ENCODE assay signal across 19 cellular contexts in genomic region chr20:38214871-38215788, GRCh38. TPM values are rescaled to one million over a fixed set of nuclear protein-coding genes. Genes with fewer than 3 reads are reported as not detected.
A peak's percentile ranks its signal among the peaks of the same experiment; 100 is the strongest.
DNase-seq lines count a peak whose midpoint lies in the region; ATAC-seq and TF ChIP-seq lines count a peak whose summit lies in the region.
"Had no signal": no experiment of that assay in that cellular context is flagged by ENCODE, and none has a peak within 500 bp of the region (broad histone marks: within the 10 kb centered on the region; RNA-seq: fewer than 3 reads in every experiment).

No MANE protein-coding gene starts in this region.

- no peaks in the 10 kb centered on the region for H3K27me3 ChIP-seq in left ventricle myocardium inferior (ENCODE audit: low read depth)
- H3K27me3 ChIP-seq in heart right ventricle, result no peaks in the 10 kb centered on the region
- no peaks in the 10 kb centered on the region for H3K27me3 ChIP-seq in foreskin keratinocyte
- no peaks in the 10 kb centered on the region for H3K27me3 ChIP-seq in spleen (replicated peaks in 1 of 7)
- H3K27me3 ChIP-seq in esophagus muscularis mucosa, result no peaks in the 10 kb centered on the region
- H3K27me3 ChIP-seq: ovary, stomach, vagina had no signal

- intact Hi-C loops in left ventricle myocardium inferior (cut with micrococcal nuclease), result no loop called here
- intact Hi-C loops in heart right ventricle (cut with DNase I), result loop anchor here in 4 of 10 donors (5.0 to 10.0 kb wide), 5 partner anchors 38 to 650 kb away; partner anchors contain the start of genes TGM2 (in 1 of the 4) and VSTM2L (in 1 of the 4)
- intact Hi-C loops in spleen (cut with DNase I; ENCODE audit: low total_unique reads), result no loop called here
- intact Hi-C loops in esophagus muscularis mucosa (cut with DNase I), result no loop called here

- H3K4me3 ChIP-seq in left ventricle myocardium inferior (no peak overlapping the region), heart right ventricle (no peak overlapping the region), spleen (no peak overlapping the region), esophagus muscularis mucosa (no peak overlapping the region)
- H3K4me3 ChIP-seq: ovary, stomach, vagina had no signal

- 81 to 83% methylated on average over 27 of the region's 27 CpGs for WGBS in heart right ventricle, 2 donors
- 81 to 86% (median 81%) methylated on average over 26 to 27 of the region's 27 CpGs for WGBS in spleen, 5 donors
- 78% methylated on average over 24 of the region's 27 CpGs for WGBS in esophagus muscularis mucosa

- H3K27ac ChIP-seq in left ventricle myocardium inferior (replicated peaks), result peak overlapping the region; percentile 8
- no peak overlapping the region for H3K27ac ChIP-seq in heart right ventricle
- H3K27ac ChIP-seq in foreskin keratinocyte, result no peak overlapping the region
- no peak overlapping the region for H3K27ac ChIP-seq in spleen
- H3K27ac ChIP-seq in esophagus muscularis mucosa (replicated peaks in 1 of 4), result no peak overlapping the region
- H3K27ac ChIP-seq: KMS-11, ovary, stomach, vagina had no signal

- H3K27me3 Mint-ChIP-seq in WTC11 (ENCODE audit: low read depth), result no peaks in the 10 kb centered on the region
- H3K27me3 Mint-ChIP-seq: activated naive CD4-positive, alpha-beta T cell treated with anti-CD3 and anti-CD28 coated beads, Interleukin-2, amount 50 U/mL, for 24 hours had no signal

- H3K4me3 Mint-ChIP-seq in WTC11, result no peak overlapping the region
- H3K4me3 Mint-ChIP-seq: activated naive CD4-positive, alpha-beta T cell treated with anti-CD3 and anti-CD28 coated beads, Interleukin-2, amount 50 U/mL, for 24 hours had no signal

- CTCF ChIA-PET in WTC11 (lab: Charles Lee), result interaction anchor here (0.8 to 9.8 kb wide), 9 partner anchors 10 to 158 kb away, joined by 3 to 134 read pairs (median 4); no protein-coding TSS in a partner anchor

- POLR2A ChIA-PET in WTC11 (lab: Charles Lee), result no interaction called here

- H3K27ac Mint-ChIP-seq in WTC11, result no peak overlapping the region
- H3K27ac Mint-ChIP-seq: activated naive CD4-positive, alpha-beta T cell treated with anti-CD3 and anti-CD28 coated beads, Interleukin-2, amount 50 U/mL, for 24 hours had no signal

- H3K4me1 ChIP-seq in left ventricle myocardium inferior, result peaks cover 23% of the 10 kb centered on the region
- peaks cover 0 to 39% (median 13%) of the 10 kb centered on the region in 9 donors for H3K4me1 ChIP-seq in heart right ventricle
- H3K4me1 ChIP-seq in foreskin keratinocyte, result peaks cover 16% of the 10 kb centered on the region
- peaks cover 0 to 9% (median 0%) of the 10 kb centered on the region in 6 donors for H3K4me1 ChIP-seq in spleen
- peaks cover 0 to 9% (median 6%) of the 10 kb centered on the region in 4 donors for H3K4me1 ChIP-seq in esophagus muscularis mucosa

- no peak for TF ChIP-seq EP300 in esophagus muscularis mucosa (IDR thresholded peaks at IDR 0.05)

- TF ChIP-seq POLR2A in spleen (IDR thresholded peaks at IDR 0.05), result no peak
- no peak for TF ChIP-seq POLR2A in esophagus muscularis mucosa (IDR thresholded peaks at IDR 0.05; ENCODE audit: low read depth)

- peaks cover 2% of the 10 kb centered on the region; the same call in 1 of the 2 replicates for H3K4me1 Mint-ChIP-seq in WTC11
- H3K4me1 Mint-ChIP-seq: activated naive CD4-positive, alpha-beta T cell treated with anti-CD3 and anti-CD28 coated beads, Interleukin-2, amount 50 U/mL, for 24 hours had no signal

- H3K36me3 Mint-ChIP-seq in WTC11, result no peaks in the 10 kb centered on the region
- H3K36me3 Mint-ChIP-seq: activated naive CD4-positive, alpha-beta T cell treated with anti-CD3 and anti-CD28 coated beads, Interleukin-2, amount 50 U/mL, for 24 hours had no signal

- TF ChIP-seq CTCF in left ventricle myocardium inferior (IDR thresholded peaks at IDR 0.05; ENCODE audit: borderline replicate concordance) (no peak), heart right ventricle (IDR thresholded peaks at IDR 0.05) (no peak), WTC11 (IDR thresholded peaks at IDR 0.05) (no peak), foreskin keratinocyte (conservative IDR thresholded peaks at IDR 0.05) (peak; percentile 16), spleen (IDR thresholded peaks at IDR 0.05 in 8 of 11, conservative IDR thresholded peaks at IDR 0.05 in 3 of 11) (no peak), esophagus muscularis mucosa (IDR thresholded peaks at IDR 0.05) (no peak)

- H3K9me3 ChIP-seq in left ventricle myocardium inferior (replicated peaks), result no peaks in the 10 kb centered on the region
- no peaks in the 10 kb centered on the region for H3K9me3 ChIP-seq in heart right ventricle
- no peaks in the 10 kb centered on the region for H3K9me3 ChIP-seq in spleen
- H3K9me3 ChIP-seq in esophagus muscularis mucosa, result no peaks in the 10 kb centered on the region
- H3K9me3 ChIP-seq: ovary, stomach, vagina had no signal

- H3K36me3 ChIP-seq in left ventricle myocardium inferior (no peaks in the 10 kb centered on the region), heart right ventricle (peaks cover 0 to 5% (median 0%) of the 10 kb centered on the region in 9 donors), spleen (no peaks in the 10 kb centered on the region), esophagus muscularis mucosa (peaks cover 0 to 25% (median 4%) of the 10 kb centered on the region in 4 donors)
- H3K36me3 ChIP-seq: ovary, vagina had no signal

- ATAC-seq in heart right ventricle (no peak), WTC11 (peak; percentile 41), foreskin keratinocyte (no peak), left lobe of liver (no peak)

- no peak for DNase-seq in left ventricle myocardium inferior
- DNase-seq in heart right ventricle, result no peak
- DNase-seq in WTC11 (ENCODE audit: low spot score), result no peak
- DNase-seq in foreskin keratinocyte, result no peak
- DNase-seq in spleen, result peak; percentile 52
- DNase-seq in esophagus muscularis mucosa (ENCODE audit: extremely low spot score), result no peak
- DNase-seq in NCI-H345 (lab: John Stamatoyannopoulos, UW), result no peak
- no peak for DNase-seq in left lobe of liver (ENCODE audit: low spot score)
- DNase-seq: activated CD4-positive, alpha-beta T cell treated with anti-CD3 and anti-CD28 coated beads for 4 hours; COR-L47; effector CD8-positive, alpha-beta T cell; GF-D8; NCI-H2227 treated with DMSO at 0.1 percent for 48 hours; ovary; stomach had no signal

- H3K9me3 Mint-ChIP-seq in WTC11, result no peaks in the 10 kb centered on the region
- H3K9me3 Mint-ChIP-seq: activated naive CD4-positive, alpha-beta T cell treated with anti-CD3 and anti-CD28 coated beads, Interleukin-2, amount 50 U/mL, for 24 hours had no signal

TF ChIP-seq in WTC11, 78 proteins besides CTCF, POLR2A, EP300 and RAD21:
- TF ChIP-seq NR1H2 (CRISPR knock-in tag; IDR thresholded peaks at IDR 0.05), result no peak
- no peak for TF ChIP-seq ZNF416 (CRISPR knock-in tag; IDR thresholded peaks at IDR 0.05)
- TF ChIP-seq ZNF396 (CRISPR knock-in tag; IDR thresholded peaks at IDR 0.05; ENCODE audit: borderline replicate concordance), result no peak
- TF ChIP-seq HMGXB4 (CRISPR knock-in tag; IDR thresholded peaks at IDR 0.05), result no peak
- TF ChIP-seq NFE2L1 (CRISPR knock-in tag; IDR thresholded peaks at IDR 0.05), result no peak
TF ChIP-seq in WTC11: peak in this region for 0.

RNA-seq across cellular contexts. Expression of gene KIAA1755, which starts 45.4 kb away (rescaled TPM):
- total RNA-seq in left ventricle myocardium inferior, result 7.1 TPM
- total RNA-seq in heart right ventricle, result 1 to 10 TPM; 2.7 to 7.7 (median 5.2) TPM
- 1 to 10 TPM; 2.9 to 6.2 TPM for polyA plus RNA-seq in heart right ventricle
- total RNA-seq in WTC11 (2021), result 0.16 to 0.50 TPM (median 0.27 TPM) in 3 replicates
- 0.07 and 0.10 TPM in 2 replicates for total RNA-seq in foreskin keratinocyte
- polyA plus RNA-seq in foreskin keratinocyte, result 0.04 and 0.06 TPM in 2 replicates
- total RNA-seq in spleen, result 1 to 10 TPM in 6 of 7 donors, under 1 TPM in 1; 0.51 to 5.3 (median 3.5) TPM
- 1 to 10 TPM; 4.6 to 7.3 (median 4.8) TPM for polyA plus RNA-seq in spleen
- total RNA-seq in esophagus muscularis mucosa, result 10 to 100 TPM in 1 of 4 donors, 1 to 10 TPM in 3; 7.3 to 13.3 (median 8.5) TPM
- total RNA-seq in left lobe of liver, result 2.7 TPM
- total RNA-seq: bronchial epithelial cell had no signal

RNA-seq across cellular contexts. Expression of gene TGM2, which starts 50.1 kb away (rescaled TPM):
- total RNA-seq in left ventricle myocardium inferior, result 846 TPM
- total RNA-seq in heart right ventricle, result 100 to 1,000 TPM; 279 to 993 (median 472) TPM
- 100 to 1,000 TPM; 146 to 475 TPM for polyA plus RNA-seq in heart right ventricle
- 1.5 to 2.1 TPM (median 1.8 TPM) in 3 replicates for total RNA-seq in WTC11 (2021)
- total RNA-seq in foreskin keratinocyte, result 17.4 and 41.2 TPM in 2 replicates
- 13.7 and 29.5 TPM in 2 replicates for polyA plus RNA-seq in foreskin keratinocyte
- 100 to 1,000 TPM in 1 of 7 donors, 10 to 100 TPM in 6; 60.2 to 167 (median 87.6) TPM for total RNA-seq in spleen
- 10 to 100 TPM in 2 of 3 donors, 1 to 10 TPM in 1; 9.3 to 35.3 (median 19.8) TPM for polyA plus RNA-seq in spleen
- 100 to 1,000 TPM; 170 to 385 (median 212) TPM for total RNA-seq in esophagus muscularis mucosa
- total RNA-seq in left lobe of liver, result 193 TPM
